Comparison of ENCODE assay signal across 17 cellular contexts in the genomic region with DNA sequence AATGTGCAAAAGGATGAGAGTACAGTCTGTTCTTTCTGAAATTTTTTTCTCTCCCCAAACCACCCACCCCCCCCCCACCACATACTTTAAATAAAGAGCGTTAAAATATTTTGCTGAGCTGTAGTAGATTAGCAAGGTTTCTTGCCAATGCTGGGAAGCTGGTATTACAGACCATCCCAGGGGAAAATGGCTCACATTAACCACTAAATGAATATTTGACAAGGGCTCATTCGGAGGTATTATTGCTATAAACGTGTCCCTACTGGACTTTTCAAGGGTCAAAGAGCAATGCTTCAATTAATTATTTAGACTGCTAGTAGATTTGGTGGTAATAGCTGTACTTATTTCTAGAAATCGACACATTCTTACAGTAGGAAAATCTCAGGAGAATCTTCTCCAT. TPM values are rescaled to one million over a fixed set of nuclear protein-coding genes. Genes with fewer than 3 reads are reported as not detected.
DNase-seq lines count a peak whose midpoint lies in the region; ATAC-seq and TF ChIP-seq lines count a peak whose summit lies in the region.
"Had no signal": no experiment of that assay in that cellular context is flagged by ENCODE, and none has a peak within 500 bp of the region (broad histone marks: within the 10 kb centered on the region; RNA-seq: fewer than 3 reads in every experiment).

No MANE protein-coding gene starts in this region.

- no peak for TF ChIP-seq POLR2A in esophagus squamous epithelium (IDR thresholded peaks at IDR 0.05)
- no peak for TF ChIP-seq POLR2A in stomach (IDR thresholded peaks at IDR 0.05)

- H3K27ac ChIP-seq in HUES64 (ENCODE audit: low read depth, low read length) (peak overlapping the region; percentile 100), RWPE2 (ENCODE audit: poor library complexity, severe bottlenecking) (no peak overlapping the region), esophagus squamous epithelium (peak overlapping the region; percentile 58 to 93 (median 90)), stomach (peak overlapping the region in 4 of 5 donors; percentile 50 to 87 (median 71))
- H3K27ac ChIP-seq: BLaER1, foreskin keratinocyte, left ventricle myocardium inferior, suprapubic skin had no signal

- H3K4me1 ChIP-seq in HUES64 (ENCODE audit: insufficient read depth, low read length) (peaks cover 51% of the 10 kb centered on the region), RWPE2 (ENCODE audit: insufficient read depth, poor library complexity, severe bottlenecking) (peaks cover 5% of the 10 kb centered on the region), esophagus squamous epithelium (peaks cover 4 to 57% (median 11%) of the 10 kb centered on the region in 3 donors), stomach (peaks cover 6 to 39% (median 21%) of the 10 kb centered on the region in 4 donors)
- H3K4me1 ChIP-seq: BLaER1 had no signal

- ATAC-seq in RWPE2 (ENCODE audit: low read depth) (no peak), HG03354 (IDR thresholded peaks at IDR 0.05; ENCODE audit: poor library complexity, severe bottlenecking, unreplicated experiment) (no peak), GM18520 (IDR thresholded peaks at IDR 0.05; ENCODE audit: unreplicated experiment) (no peak), HG03280 (IDR thresholded peaks at IDR 0.05; ENCODE audit: unreplicated experiment) (no peak)
- ATAC-seq: foreskin keratinocyte, Panc1 had no signal

- H3K4me3 ChIP-seq in HUES64 (ENCODE audit: low read length) (peak overlapping the region; percentile 95), RWPE2 (ENCODE audit: severe bottlenecking) (peak overlapping the region; percentile 17), esophagus squamous epithelium (peak overlapping the region; percentile 55 to 68 (median 62)), stomach (peak overlapping the region in 3 of 4 donors; percentile 51 to 72 (median 55))
- H3K4me3 ChIP-seq: BLaER1, left ventricle myocardium inferior, suprapubic skin had no signal

- intact Hi-C loops in esophagus squamous epithelium (cut with DNase I), result no loop called here
- intact Hi-C loops in stomach (cut with DNase I; ENCODE audit: low total_unique reads), result loop anchor here (10.0 kb wide), 1 partner anchor 538 kb away; no protein-coding TSS in a partner anchor

- H3K9ac ChIP-seq in HUES64 (ENCODE audit: low read depth, low read length), result peak overlapping the region; percentile 95; the same call in 1 of the 2 replicates
- H3K9ac ChIP-seq: BLaER1 had no signal

- H3K27me3 ChIP-seq in HUES64 (ENCODE audit: insufficient read depth, low read length), result no peaks in the 10 kb centered on the region
- peaks cover 91% of the 10 kb centered on the region for H3K27me3 ChIP-seq in RWPE2 (ENCODE audit: insufficient read depth, poor library complexity, severe bottlenecking)
- peaks cover 0 to 100% (median 10%) of the 10 kb centered on the region in 4 donors for H3K27me3 ChIP-seq in esophagus squamous epithelium
- H3K27me3 ChIP-seq in stomach, result peaks cover 22 to 100% (median 65%) of the 10 kb centered on the region in 3 donors

- no peak for TF ChIP-seq CTCF in RWPE2 (IDR thresholded peaks at IDR 0.05; ENCODE audit: poor library complexity, severe bottlenecking)
- TF ChIP-seq CTCF in esophagus squamous epithelium (IDR thresholded peaks at IDR 0.05), result no peak
- no peak for TF ChIP-seq CTCF in stomach (IDR thresholded peaks at IDR 0.05)

- H3K9me3 ChIP-seq in HUES64 (ENCODE audit: insufficient read depth, low read depth, low read length) (no peaks in the 10 kb centered on the region), RWPE2 (ENCODE audit: severe bottlenecking) (no peaks in the 10 kb centered on the region), esophagus squamous epithelium (no peaks in the 10 kb centered on the region), stomach (no peaks in the 10 kb centered on the region)
- H3K9me3 ChIP-seq: left ventricle myocardium inferior, suprapubic skin had no signal

- no peak for TF ChIP-seq EP300 in stomach (IDR thresholded peaks at IDR 0.05)

- WGBS in HUES64, result 59% methylated on average over 3 of the region's 4 CpGs
- WGBS in esophagus squamous epithelium, 2 donors, result 8 to 11% methylated on average over 4 of the region's 4 CpGs
- 6 to 11% (median 11%) methylated on average over 4 of the region's 4 CpGs for WGBS in stomach, 5 donors

- DNase-seq in RWPE2 (ENCODE audit: low spot score) (no peak), esophagus squamous epithelium (lab: John Stamatoyannopoulos, UW) (no peak), stomach (no peak)
- DNase-seq: activated CD4-positive, alpha-beta memory T cell treated with anti-CD3 and anti-CD28 coated beads, Interleukin-2, amount 10 ng/mL, durations not matched to agents 7 days and 5 days; activated T-cell treated with anti-CD3 and anti-CD28 coated beads, Interleukin-2, amount 50 U/mL, for 48 hours; foreskin keratinocyte; left ventricle myocardium inferior; NCI-H510A treated with DMSO at 0.1 percent for 48 hours; stimulated activated CD4-positive, alpha-beta T cell treated with anti-CD3 and anti-CD28 coated beads, Interleukin-2, amount 100 ng/mL, for 48 hours had no signal

- H3K36me3 ChIP-seq in HUES64 (ENCODE audit: insufficient read depth, low read length) (peaks cover 44% of the 10 kb centered on the region), RWPE2 (ENCODE audit: low read depth) (no peaks in the 10 kb centered on the region), esophagus squamous epithelium (no peaks in the 10 kb centered on the region), stomach (no peaks in the 10 kb centered on the region)
- H3K36me3 ChIP-seq: BLaER1, left ventricle myocardium inferior, suprapubic skin had no signal

RNA-seq across cellular contexts. Expression of a gene that starts 5.2 kb away (rescaled TPM):
- polyA plus RNA-seq in HUES64 (2013, experiment 1 of 2), result 174 TPM
- polyA plus RNA-seq in HUES64 (2013, experiment 2 of 2), result 191 TPM
- total RNA-seq in esophagus squamous epithelium (10 to 100 TPM; 21.3 to 54.8 (median 43.5) TPM), stomach (10 to 100 TPM in 2 of 5 donors, 1 to 10 TPM in 2, not detected in 1; 4.1 to 16.5 (median 10.6) TPM)
- polyA plus RNA-seq in stomach, result 10 to 100 TPM in 1 of 3 donors, 1 to 10 TPM in 2; 6.1 to 26.9 (median 8.1) TPM
- total RNA-seq: activated CD4-positive, alpha-beta memory T cell treated with anti-CD3 and anti-CD28 coated beads, Interleukin-2, amount 10 ng/mL, durations not matched to agents 7 days and 5 days; cardiac septum had no signal

Comparison
In these comparisons a context has a peak if more than half of its experiments do, and no peak if none do; other contexts are left out.
1. H3K4me3 ChIP-seq: peak in every context shown above with its lines; median percentile 95 in HUES64; 62 in esophagus squamous epithelium; 55 in stomach; 17 in RWPE2.